Comparison of ENCODE assay signal across 2 cellular contexts in the genomic region with DNA sequence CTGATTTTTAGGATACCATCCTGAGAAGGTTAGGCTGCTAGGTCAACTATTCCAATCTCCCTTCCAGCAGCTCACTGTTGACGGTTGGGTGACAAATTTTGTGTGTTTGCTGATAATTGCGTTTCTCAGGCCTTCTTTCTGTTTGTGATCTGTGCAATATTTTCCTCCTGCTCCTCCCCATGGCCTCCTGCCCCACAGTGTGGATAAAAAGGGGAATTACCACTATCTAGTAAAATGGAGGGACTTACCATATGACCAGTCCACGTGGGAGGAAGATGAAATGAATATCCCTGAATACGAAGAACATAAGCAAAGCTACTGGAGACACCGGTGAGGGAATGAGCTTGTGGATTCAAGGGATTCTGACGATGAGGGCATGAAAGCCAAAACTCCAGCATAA.
A peak's percentile ranks its signal among the peaks of the same experiment; 100 is the strongest.
TF ChIP-seq lines count a peak whose summit lies in the region.

No MANE protein-coding gene starts in this region.

TF ChIP-seq in IMR-90, 13 proteins besides CTCF, POLR2A, EP300 and RAD21:
- TF ChIP-seq, protein P1, sequence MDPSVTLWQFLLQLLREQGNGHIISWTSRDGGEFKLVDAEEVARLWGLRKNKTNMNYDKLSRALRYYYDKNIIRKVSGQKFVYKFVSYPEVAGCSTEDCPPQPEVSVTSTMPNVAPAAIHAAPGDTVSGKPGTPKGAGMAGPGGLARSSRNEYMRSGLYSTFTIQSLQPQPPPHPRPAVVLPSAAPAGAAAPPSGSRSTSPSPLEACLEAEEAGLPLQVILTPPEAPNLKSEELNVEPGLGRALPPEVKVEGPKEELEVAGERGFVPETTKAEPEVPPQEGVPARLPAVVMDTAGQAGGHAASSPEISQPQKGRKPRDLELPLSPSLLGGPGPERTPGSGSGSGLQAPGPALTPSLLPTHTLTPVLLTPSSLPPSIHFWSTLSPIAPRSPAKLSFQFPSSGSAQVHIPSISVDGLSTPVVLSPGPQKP (IDR thresholded peaks at IDR 0.05; ENCODE audit: borderline replicate concordance, low read depth, low read length): no peak
- TF ChIP-seq CHD1 (IDR thresholded peaks at IDR 0.05; ENCODE audit: low read depth, low read length) (no peak), CEBPB (IDR thresholded peaks at IDR 0.05; ENCODE audit: low read depth, low read length) (no peak), MAZ (IDR thresholded peaks at IDR 0.05; ENCODE audit: borderline replicate concordance, low read depth, low read length) (no peak), SMC3 (IDR thresholded peaks at IDR 0.05; ENCODE audit: low read depth, low read length) (peak; percentile 89), BHLHE40 (IDR thresholded peaks at IDR 0.05; ENCODE audit: low read depth, low read length) (no peak), NFE2L2 (IDR thresholded peaks at IDR 0.05; ENCODE audit: low read depth, low read length) (no peak), MXI1 (IDR thresholded peaks at IDR 0.05; ENCODE audit: borderline replicate concordance, low read depth, low read length) (peak; percentile 40; the same call in 1 of the 2 replicates), RFX5 (IDR thresholded peaks at IDR 0.05; ENCODE audit: low read depth, low read length) (no peak), FOS (IDR thresholded peaks at IDR 0.05; ENCODE audit: low read depth, low read length) (no peak), MAFK (IDR thresholded peaks at IDR 0.05; ENCODE audit: low read depth, low read length) (no peak), RCOR1 (IDR thresholded peaks at IDR 0.05; ENCODE audit: insufficient replicate concordance, low read length) (no peak)
- TF ChIP-seq, protein P2, sequence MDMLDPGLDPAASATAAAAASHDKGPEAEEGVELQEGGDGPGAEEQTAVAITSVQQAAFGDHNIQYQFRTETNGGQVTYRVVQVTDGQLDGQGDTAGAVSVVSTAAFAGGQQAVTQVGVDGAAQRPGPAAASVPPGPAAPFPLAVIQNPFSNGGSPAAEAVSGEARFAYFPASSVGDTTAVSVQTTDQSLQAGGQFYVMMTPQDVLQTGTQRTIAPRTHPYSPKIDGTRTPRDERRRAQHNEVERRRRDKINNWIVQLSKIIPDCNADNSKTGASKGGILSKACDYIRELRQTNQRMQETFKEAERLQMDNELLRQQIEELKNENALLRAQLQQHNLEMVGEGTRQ (IDR thresholded peaks at IDR 0.05; ENCODE audit: low read depth, low read length): peak; percentile 67; the same call in 1 of the 2 replicates

TF ChIP-seq in K562, 482 proteins besides CTCF, POLR2A, EP300 and RAD21:
- TF ChIP-seq, protein P3, sequence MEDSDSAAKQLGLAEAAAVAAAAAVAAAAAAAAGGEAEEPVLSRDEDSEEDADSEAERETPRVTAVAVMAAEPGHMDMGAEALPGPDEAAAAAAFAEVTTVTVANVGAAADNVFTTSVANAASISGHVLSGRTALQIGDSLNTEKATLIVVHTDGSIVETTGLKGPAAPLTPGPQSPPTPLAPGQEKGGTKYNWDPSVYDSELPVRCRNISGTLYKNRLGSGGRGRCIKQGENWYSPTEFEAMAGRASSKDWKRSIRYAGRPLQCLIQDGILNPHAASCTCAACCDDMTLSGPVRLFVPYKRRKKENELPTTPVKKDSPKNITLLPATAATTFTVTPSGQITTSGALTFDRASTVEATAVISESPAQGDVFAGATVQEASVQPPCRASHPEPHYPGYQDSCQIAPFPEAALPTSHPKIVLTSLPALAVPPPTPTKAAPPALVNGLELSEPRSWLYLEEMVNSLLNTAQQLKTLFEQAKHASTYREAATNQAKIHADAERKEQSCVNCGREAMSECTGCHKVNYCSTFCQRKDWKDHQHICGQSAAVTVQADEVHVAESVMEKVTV (CRISPR knock-in tag; IDR thresholded peaks at IDR 0.05): peak; percentile 73
- no peak for TF ChIP-seq SOX6 (IDR thresholded peaks at IDR 0.05)
- TF ChIP-seq POLR3G (IDR thresholded peaks at IDR 0.05; ENCODE audit: extremely low read depth, insufficient read length, insufficient replicate concordance): no peak
- TF ChIP-seq, protein P4, sequence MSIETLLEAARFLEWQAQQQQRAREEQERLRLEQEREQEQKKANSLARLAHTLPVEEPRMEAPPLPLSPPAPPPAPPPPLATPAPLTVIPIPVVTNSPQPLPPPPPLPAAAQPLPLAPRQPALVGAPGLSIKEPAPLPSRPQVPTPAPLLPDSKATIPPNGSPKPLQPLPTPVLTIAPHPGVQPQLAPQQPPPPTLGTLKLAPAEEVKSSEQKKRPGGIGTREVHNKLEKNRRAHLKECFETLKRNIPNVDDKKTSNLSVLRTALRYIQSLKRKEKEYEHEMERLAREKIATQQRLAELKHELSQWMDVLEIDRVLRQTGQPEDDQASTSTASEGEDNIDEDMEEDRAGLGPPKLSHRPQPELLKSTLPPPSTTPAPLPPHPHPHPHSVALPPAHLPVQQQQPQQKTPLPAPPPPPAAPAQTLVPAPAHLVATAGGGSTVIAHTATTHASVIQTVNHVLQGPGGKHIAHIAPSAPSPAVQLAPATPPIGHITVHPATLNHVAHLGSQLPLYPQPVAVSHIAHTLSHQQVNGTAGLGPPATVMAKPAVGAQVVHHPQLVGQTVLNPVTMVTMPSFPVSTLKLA (conservative IDR thresholded peaks at IDR 0.05): peak; percentile 53 to 54; a peak in 3 of 4 replicates
- 0 out of 2 replicates have a peak, but pooled peaks have one; percentile 32 for TF ChIP-seq MYC (IDR thresholded peaks at IDR 0.05; ENCODE audit: low read depth, low read length)
- TF ChIP-seq MYC (CRISPR knock-in tag; IDR thresholded peaks at IDR 0.05; ENCODE audit: borderline replicate concordance, low read depth): no peak
- TF ChIP-seq ARID2 (IDR thresholded peaks at IDR 0.05): 0 out of 2 replicates have a peak, but pooled peaks have one; percentile 35
- TF ChIP-seq L3MBTL2 (IDR thresholded peaks at IDR 0.05): peak; percentile 48; the same call in 1 of the 2 replicates
- TF ChIP-seq MYNN (IDR thresholded peaks at IDR 0.05): no peak
- no peak for TF ChIP-seq MYNN (CRISPR knock-in tag; IDR thresholded peaks at IDR 0.05)
- TF ChIP-seq, protein P5, sequence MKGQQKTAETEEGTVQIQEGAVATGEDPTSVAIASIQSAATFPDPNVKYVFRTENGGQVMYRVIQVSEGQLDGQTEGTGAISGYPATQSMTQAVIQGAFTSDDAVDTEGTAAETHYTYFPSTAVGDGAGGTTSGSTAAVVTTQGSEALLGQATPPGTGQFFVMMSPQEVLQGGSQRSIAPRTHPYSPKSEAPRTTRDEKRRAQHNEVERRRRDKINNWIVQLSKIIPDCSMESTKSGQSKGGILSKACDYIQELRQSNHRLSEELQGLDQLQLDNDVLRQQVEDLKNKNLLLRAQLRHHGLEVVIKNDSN (CRISPR knock-in tag; IDR thresholded peaks at IDR 0.05): peak; percentile 48
- no peak for TF ChIP-seq ZFP30 (CRISPR knock-in tag; IDR thresholded peaks at IDR 0.05; ENCODE audit: borderline replicate concordance)
- peak; percentile 29; the same call in 1 of the 2 replicates for TF ChIP-seq EP400 (IDR thresholded peaks at IDR 0.05)
- TF ChIP-seq SMC3 (conservative IDR thresholded peaks at IDR 0.05; ENCODE audit: insufficient read depth, low read depth, low read length): peak; percentile 45
- TF ChIP-seq, protein P6, sequence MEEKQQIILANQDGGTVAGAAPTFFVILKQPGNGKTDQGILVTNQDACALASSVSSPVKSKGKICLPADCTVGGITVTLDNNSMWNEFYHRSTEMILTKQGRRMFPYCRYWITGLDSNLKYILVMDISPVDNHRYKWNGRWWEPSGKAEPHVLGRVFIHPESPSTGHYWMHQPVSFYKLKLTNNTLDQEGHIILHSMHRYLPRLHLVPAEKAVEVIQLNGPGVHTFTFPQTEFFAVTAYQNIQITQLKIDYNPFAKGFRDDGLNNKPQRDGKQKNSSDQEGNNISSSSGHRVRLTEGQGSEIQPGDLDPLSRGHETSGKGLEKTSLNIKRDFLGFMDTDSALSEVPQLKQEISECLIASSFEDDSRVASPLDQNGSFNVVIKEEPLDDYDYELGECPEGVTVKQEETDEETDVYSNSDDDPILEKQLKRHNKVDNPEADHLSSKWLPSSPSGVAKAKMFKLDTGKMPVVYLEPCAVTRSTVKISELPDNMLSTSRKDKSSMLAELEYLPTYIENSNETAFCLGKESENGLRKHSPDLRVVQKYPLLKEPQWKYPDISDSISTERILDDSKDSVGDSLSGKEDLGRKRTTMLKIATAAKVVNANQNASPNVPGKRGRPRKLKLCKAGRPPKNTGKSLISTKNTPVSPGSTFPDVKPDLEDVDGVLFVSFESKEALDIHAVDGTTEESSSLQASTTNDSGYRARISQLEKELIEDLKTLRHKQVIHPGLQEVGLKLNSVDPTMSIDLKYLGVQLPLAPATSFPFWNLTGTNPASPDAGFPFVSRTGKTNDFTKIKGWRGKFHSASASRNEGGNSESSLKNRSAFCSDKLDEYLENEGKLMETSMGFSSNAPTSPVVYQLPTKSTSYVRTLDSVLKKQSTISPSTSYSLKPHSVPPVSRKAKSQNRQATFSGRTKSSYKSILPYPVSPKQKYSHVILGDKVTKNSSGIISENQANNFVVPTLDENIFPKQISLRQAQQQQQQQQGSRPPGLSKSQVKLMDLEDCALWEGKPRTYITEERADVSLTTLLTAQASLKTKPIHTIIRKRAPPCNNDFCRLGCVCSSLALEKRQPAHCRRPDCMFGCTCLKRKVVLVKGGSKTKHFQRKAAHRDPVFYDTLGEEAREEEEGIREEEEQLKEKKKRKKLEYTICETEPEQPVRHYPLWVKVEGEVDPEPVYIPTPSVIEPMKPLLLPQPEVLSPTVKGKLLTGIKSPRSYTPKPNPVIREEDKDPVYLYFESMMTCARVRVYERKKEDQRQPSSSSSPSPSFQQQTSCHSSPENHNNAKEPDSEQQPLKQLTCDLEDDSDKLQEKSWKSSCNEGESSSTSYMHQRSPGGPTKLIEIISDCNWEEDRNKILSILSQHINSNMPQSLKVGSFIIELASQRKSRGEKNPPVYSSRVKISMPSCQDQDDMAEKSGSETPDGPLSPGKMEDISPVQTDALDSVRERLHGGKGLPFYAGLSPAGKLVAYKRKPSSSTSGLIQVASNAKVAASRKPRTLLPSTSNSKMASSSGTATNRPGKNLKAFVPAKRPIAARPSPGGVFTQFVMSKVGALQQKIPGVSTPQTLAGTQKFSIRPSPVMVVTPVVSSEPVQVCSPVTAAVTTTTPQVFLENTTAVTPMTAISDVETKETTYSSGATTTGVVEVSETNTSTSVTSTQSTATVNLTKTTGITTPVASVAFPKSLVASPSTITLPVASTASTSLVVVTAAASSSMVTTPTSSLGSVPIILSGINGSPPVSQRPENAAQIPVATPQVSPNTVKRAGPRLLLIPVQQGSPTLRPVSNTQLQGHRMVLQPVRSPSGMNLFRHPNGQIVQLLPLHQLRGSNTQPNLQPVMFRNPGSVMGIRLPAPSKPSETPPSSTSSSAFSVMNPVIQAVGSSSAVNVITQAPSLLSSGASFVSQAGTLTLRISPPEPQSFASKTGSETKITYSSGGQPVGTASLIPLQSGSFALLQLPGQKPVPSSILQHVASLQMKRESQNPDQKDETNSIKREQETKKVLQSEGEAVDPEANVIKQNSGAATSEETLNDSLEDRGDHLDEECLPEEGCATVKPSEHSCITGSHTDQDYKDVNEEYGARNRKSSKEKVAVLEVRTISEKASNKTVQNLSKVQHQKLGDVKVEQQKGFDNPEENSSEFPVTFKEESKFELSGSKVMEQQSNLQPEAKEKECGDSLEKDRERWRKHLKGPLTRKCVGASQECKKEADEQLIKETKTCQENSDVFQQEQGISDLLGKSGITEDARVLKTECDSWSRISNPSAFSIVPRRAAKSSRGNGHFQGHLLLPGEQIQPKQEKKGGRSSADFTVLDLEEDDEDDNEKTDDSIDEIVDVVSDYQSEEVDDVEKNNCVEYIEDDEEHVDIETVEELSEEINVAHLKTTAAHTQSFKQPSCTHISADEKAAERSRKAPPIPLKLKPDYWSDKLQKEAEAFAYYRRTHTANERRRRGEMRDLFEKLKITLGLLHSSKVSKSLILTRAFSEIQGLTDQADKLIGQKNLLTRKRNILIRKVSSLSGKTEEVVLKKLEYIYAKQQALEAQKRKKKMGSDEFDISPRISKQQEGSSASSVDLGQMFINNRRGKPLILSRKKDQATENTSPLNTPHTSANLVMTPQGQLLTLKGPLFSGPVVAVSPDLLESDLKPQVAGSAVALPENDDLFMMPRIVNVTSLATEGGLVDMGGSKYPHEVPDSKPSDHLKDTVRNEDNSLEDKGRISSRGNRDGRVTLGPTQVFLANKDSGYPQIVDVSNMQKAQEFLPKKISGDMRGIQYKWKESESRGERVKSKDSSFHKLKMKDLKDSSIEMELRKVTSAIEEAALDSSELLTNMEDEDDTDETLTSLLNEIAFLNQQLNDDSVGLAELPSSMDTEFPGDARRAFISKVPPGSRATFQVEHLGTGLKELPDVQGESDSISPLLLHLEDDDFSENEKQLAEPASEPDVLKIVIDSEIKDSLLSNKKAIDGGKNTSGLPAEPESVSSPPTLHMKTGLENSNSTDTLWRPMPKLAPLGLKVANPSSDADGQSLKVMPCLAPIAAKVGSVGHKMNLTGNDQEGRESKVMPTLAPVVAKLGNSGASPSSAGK (IDR thresholded peaks at IDR 0.05): peak; percentile 40
